8 cellular contexts compared by ENCODE assay signal in the genomic region with DNA sequence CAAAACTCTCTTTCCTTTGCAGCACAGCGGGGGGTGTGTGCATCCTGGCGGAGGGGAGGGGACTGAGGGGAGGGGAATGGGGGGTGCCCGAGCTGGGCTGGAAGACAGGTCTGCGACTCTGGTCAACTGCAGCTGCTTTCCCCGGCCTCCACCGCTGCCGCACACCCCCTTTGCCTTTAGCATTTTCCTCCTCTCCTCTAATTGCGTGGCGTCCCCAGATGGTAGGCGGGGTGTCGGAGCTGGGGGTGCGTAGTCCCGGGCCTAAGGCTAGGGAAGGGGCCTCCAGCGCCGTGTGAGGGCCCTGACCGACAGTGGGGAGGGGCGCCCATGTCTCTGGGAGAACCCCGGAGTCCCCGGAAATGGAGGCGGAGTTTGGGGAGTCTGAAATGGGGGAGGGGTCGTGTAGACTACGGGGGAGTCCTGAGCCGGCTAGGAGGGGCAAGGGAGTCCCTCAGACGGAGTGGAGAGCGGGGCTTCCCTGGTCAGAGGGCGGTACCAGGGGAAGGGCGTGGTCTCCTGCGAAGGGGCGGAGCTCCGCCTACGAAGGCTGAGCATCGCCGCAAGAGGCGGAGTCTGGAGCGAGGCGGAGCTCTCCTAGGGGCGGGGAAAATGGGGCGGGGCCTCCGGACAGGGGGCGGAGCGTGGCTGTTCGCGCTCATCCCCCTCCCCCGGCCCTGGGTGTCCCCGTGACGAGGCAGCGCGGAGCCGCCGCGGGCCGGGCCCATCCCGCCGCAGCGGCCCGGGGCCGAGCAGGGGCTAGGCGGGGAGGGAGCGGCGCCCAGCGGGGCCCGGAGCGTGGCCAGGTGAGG. TPM values are rescaled to one million over a fixed set of nuclear protein-coding genes. Genes with fewer than 3 reads are reported as not detected.
DNase-seq lines count a peak whose midpoint lies in the region; ATAC-seq and TF ChIP-seq lines count a peak whose summit lies in the region.

A gene with protein sequence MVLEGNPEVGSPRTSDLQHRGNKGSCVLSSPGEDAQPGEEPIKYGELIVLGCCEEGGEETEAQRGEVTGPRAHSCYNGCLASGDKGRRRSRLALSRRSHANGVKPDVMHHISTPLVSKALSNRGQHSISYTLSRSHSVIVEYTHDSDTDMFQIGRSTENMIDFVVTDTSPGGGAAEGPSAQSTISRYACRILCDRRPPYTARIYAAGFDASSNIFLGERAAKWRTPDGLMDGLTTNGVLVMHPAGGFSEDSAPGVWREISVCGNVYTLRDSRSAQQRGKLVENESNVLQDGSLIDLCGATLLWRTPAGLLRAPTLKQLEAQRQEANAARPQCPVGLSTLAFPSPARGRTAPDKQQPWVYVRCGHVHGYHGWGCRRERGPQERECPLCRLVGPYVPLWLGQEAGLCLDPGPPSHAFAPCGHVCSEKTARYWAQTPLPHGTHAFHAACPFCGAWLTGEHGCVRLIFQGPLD (plus strand): TSS at position 681 of the 809 bp plus-strand sequence. CDS start 1,224 bp downstream, outside the sequence.

- DNase-seq in DMS 273 (lab: John Stamatoyannopoulos, UW; ENCODE audit: unreplicated experiment) = peak; percentile 89
- DNase-seq in Panc1 (ENCODE audit: low read depth, low spot score) = no peak
- peak; percentile 90 to 97 for DNase-seq in activated T-helper 1 cell treated with anti-CD3 and anti-CD28 coated beads, Interleukin-2, amount 50 U/mL, for 16 hours (ENCODE audit: low read depth in 1 of 2, low spot score in 1 of 2)
- peak; percentile 87 for DNase-seq in fibroblast of peridontal ligament (ENCODE audit: extremely low read depth)
- peak; percentile 87 to 97 (median 94) for DNase-seq in naive thymus-derived CD8-positive, alpha-beta T cell

- H3K27me3 ChIP-seq in Panc1 (ENCODE audit: control insufficient read depth, insufficient read depth, low read length) = no peaks in the 10 kb centered on the region

- no peaks in the 10 kb centered on the region for H3K27me3 Mint-ChIP-seq in naive thymus-derived CD8-positive, alpha-beta T cell
- H3K27me3 Mint-ChIP-seq in stimulated activated memory B cell treated with anti-CD40 and anti-IgM and Interleukin-4, amounts not matched to agents 10 μg/mL and 1 μg/mL and 100 μg/mL, for 72 hours = no peaks in the 10 kb centered on the region

- TF ChIP-seq RAD21 in Ishikawa (IDR thresholded peaks at IDR 0.05; ENCODE audit: low read depth) = no peak

- H3K27ac Mint-ChIP-seq in naive thymus-derived CD8-positive, alpha-beta T cell = peak within 1 kb of the TSS; percentile 72 to 97 (median 94)
- H3K27ac Mint-ChIP-seq in stimulated activated memory B cell treated with anti-CD40 and anti-IgM and Interleukin-4, amounts not matched to agents 10 μg/mL and 1 μg/mL and 100 μg/mL, for 72 hours = peak within 1 kb of the TSS; percentile 78

- BruUV-seq in Panc1 (replicated peaks; lab: Mats Ljungman, UMichigan) = no TSS peak

- peak within 1 kb of the TSS; percentile 86 to 93 (median 90) for H3K4me3 Mint-ChIP-seq in naive thymus-derived CD8-positive, alpha-beta T cell
- H3K4me3 Mint-ChIP-seq in stimulated activated memory B cell treated with anti-CD40 and anti-IgM and Interleukin-4, amounts not matched to agents 10 μg/mL and 1 μg/mL and 100 μg/mL, for 72 hours = peak within 1 kb of the TSS; percentile 88

- no peaks in the 10 kb centered on the region for H3K36me3 ChIP-seq in Panc1 (ENCODE audit: control insufficient read depth, insufficient read depth, low read length)

- CTCF ChIA-PET in Panc1 (lab: Charles Lee) = interaction anchor here (0.6 to 1.1 kb wide), 15 partner anchors 12 to 1626 kb away, joined by 3 to 10 read pairs (median 4); a partner anchor contains a TSS

- H3K9me3 ChIP-seq in Panc1 (ENCODE audit: control insufficient read depth, insufficient read depth, low read depth, low read length) = no peaks in the 10 kb centered on the region

- intact Hi-C loops in Panc1 (cut with micrococcal nuclease; ENCODE audit: unreplicated experiment) = no loop called here

- peaks cover 0 to 5% (median 0%) of the 10 kb centered on the region in 9 donors for H3K9me3 Mint-ChIP-seq in naive thymus-derived CD8-positive, alpha-beta T cell
- no peaks in the 10 kb centered on the region for H3K9me3 Mint-ChIP-seq in stimulated activated memory B cell treated with anti-CD40 and anti-IgM and Interleukin-4, amounts not matched to agents 10 μg/mL and 1 μg/mL and 100 μg/mL, for 72 hours

- in situ Hi-C loops in Panc1 (cut with HindIII; ENCODE audit: low pct_unique_long_range_greater_than_20kb, low sequenced_read_pairs) = no loop called here

- TF ChIP-seq CTCF in Panc1 (IDR thresholded peaks at IDR 0.05) = no peak

- peaks cover 8 to 34% (median 19%) of the 10 kb centered on the region in 4 donors for H3K4me1 Mint-ChIP-seq in naive thymus-derived CD8-positive, alpha-beta T cell
- H3K4me1 Mint-ChIP-seq in stimulated activated memory B cell treated with anti-CD40 and anti-IgM and Interleukin-4, amounts not matched to agents 10 μg/mL and 1 μg/mL and 100 μg/mL, for 72 hours = peaks cover 33% of the 10 kb centered on the region

- no peak for TF ChIP-seq EP300 in Ishikawa (IDR thresholded peaks at IDR 0.05; ENCODE audit: borderline replicate concordance)

- peak within 1 kb of the TSS; percentile 77 for H3K27ac ChIP-seq in Panc1 (ENCODE audit: low read length)

- peaks cover 0 to 2% (median 0%) of the 10 kb centered on the region in 3 donors for H3K36me3 Mint-ChIP-seq in naive thymus-derived CD8-positive, alpha-beta T cell
- H3K36me3 Mint-ChIP-seq in stimulated activated memory B cell treated with anti-CD40 and anti-IgM and Interleukin-4, amounts not matched to agents 10 μg/mL and 1 μg/mL and 100 μg/mL, for 72 hours = peaks cover 6% of the 10 kb centered on the region

- POLR2A ChIA-PET in Panc1 (lab: Charles Lee) = interaction anchor here (0.6 kb wide), 9 partner anchors 17 to 388 kb away, joined by 3 to 10 read pairs (median 3); a partner anchor contains a TSS
- POLR2A ChIA-PET in naive thymus-derived CD8-positive, alpha-beta T cell (lab: Charles Lee) = interaction anchor here (0.6 to 5.4 kb wide), 17 partner anchors 9 to 211 kb away, joined by 3 to 46 read pairs (median 4); a partner anchor contains a TSS

- ATAC-seq in GM21576 (IDR thresholded peaks at IDR 0.05; ENCODE audit: unreplicated experiment) (peak; percentile 65), Panc1 (peak; percentile 97)
- peak; percentile 85 to 91 for ATAC-seq in naive thymus-derived CD8-positive, alpha-beta T cell
- peak; percentile 95 for ATAC-seq in stimulated activated memory B cell treated with anti-CD40 and anti-IgM and Interleukin-4, amounts not matched to agents 10 μg/mL and 1 μg/mL and 100 μg/mL, for 72 hours

- peaks cover 11% of the 10 kb centered on the region for H3K4me1 ChIP-seq in Panc1 (ENCODE audit: control insufficient read depth, insufficient read depth, low read length)

- peak within 1 kb of the TSS; percentile 70 to 82 for H3K4me3 ChIP-seq in Panc1 (ENCODE audit: low read depth in 2 of 2, low read length in 2 of 2)

TF ChIP-seq in Ishikawa, 13 proteins besides CTCF, POLR2A, EP300 and RAD21 (continues in another document):
- no peak for TF ChIP-seq NFIC (IDR thresholded peaks at IDR 0.05)
- TF ChIP-seq, protein P1, sequence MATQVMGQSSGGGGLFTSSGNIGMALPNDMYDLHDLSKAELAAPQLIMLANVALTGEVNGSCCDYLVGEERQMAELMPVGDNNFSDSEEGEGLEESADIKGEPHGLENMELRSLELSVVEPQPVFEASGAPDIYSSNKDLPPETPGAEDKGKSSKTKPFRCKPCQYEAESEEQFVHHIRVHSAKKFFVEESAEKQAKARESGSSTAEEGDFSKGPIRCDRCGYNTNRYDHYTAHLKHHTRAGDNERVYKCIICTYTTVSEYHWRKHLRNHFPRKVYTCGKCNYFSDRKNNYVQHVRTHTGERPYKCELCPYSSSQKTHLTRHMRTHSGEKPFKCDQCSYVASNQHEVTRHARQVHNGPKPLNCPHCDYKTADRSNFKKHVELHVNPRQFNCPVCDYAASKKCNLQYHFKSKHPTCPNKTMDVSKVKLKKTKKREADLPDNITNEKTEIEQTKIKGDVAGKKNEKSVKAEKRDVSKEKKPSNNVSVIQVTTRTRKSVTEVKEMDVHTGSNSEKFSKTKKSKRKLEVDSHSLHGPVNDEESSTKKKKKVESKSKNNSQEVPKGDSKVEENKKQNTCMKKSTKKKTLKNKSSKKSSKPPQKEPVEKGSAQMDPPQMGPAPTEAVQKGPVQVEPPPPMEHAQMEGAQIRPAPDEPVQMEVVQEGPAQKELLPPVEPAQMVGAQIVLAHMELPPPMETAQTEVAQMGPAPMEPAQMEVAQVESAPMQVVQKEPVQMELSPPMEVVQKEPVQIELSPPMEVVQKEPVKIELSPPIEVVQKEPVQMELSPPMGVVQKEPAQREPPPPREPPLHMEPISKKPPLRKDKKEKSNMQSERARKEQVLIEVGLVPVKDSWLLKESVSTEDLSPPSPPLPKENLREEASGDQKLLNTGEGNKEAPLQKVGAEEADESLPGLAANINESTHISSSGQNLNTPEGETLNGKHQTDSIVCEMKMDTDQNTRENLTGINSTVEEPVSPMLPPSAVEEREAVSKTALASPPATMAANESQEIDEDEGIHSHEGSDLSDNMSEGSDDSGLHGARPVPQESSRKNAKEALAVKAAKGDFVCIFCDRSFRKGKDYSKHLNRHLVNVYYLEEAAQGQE (IDR thresholded peaks at IDR 0.05; ENCODE audit: low read depth) = no peak
- TF ChIP-seq, protein P2, sequence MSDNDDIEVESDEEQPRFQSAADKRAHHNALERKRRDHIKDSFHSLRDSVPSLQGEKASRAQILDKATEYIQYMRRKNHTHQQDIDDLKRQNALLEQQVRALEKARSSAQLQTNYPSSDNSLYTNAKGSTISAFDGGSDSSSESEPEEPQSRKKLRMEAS (IDR thresholded peaks at IDR 0.05) = no peak; the same call in 1 of the 2 replicates
- TF ChIP-seq FOXM1 (IDR thresholded peaks at IDR 0.05; ENCODE audit: borderline replicate concordance, low read depth) = no peak
- no peak for TF ChIP-seq YY1 (IDR thresholded peaks at IDR 0.05; ENCODE audit: low read depth)
- no peak for TF ChIP-seq TEAD4 (IDR thresholded peaks at IDR 0.05)
- no peak; the same call in 1 of the 2 replicates for TF ChIP-seq TAF1 (IDR thresholded peaks at IDR 0.05; ENCODE audit: low read depth)
- TF ChIP-seq, protein P3, sequence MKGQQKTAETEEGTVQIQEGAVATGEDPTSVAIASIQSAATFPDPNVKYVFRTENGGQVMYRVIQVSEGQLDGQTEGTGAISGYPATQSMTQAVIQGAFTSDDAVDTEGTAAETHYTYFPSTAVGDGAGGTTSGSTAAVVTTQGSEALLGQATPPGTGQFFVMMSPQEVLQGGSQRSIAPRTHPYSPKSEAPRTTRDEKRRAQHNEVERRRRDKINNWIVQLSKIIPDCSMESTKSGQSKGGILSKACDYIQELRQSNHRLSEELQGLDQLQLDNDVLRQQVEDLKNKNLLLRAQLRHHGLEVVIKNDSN (IDR thresholded peaks at IDR 0.05) = peak; percentile 29; the same call in 1 of the 2 replicates
- TF ChIP-seq CREB1 (IDR thresholded peaks at IDR 0.05; ENCODE audit: low read depth) = no peak
- TF ChIP-seq CEBPB (IDR thresholded peaks at IDR 0.05) = no peak
- peak; percentile 87 for TF ChIP-seq ZBTB7A (IDR thresholded peaks at IDR 0.05; ENCODE audit: low read depth)
- no peak for TF ChIP-seq TCF12 (IDR thresholded peaks at IDR 0.05; ENCODE audit: low read depth)

RNA-seq across cellular contexts. Expression of the gene that starts here (rescaled TPM):
- 9.1 TPM for total RNA-seq in Panc1 (2021; ENCODE audit: unreplicated experiment)
- polyA plus RNA-seq in Panc1 (2012; ENCODE audit: insufficient read length) = 9.1 TPM
- total RNA-seq in naive thymus-derived CD8-positive, alpha-beta T cell = 10 to 100 TPM; 15.0 to 16.3 TPM
- polyA plus RNA-seq in naive thymus-derived CD8-positive, alpha-beta T cell = 1 to 10 TPM; 2.7 to 4.1 (median 3.4) TPM
